Comparison of ENCODE assay signal across 9 cellular contexts in genomic region chr3:122299872-122300460, GRCh38. TPM values are rescaled to one million over a fixed set of nuclear protein-coding genes. Genes with fewer than 3 reads are reported as not detected.
DNase-seq lines count a peak whose midpoint lies in the region; ATAC-seq and TF ChIP-seq lines count a peak whose summit lies in the region.
"Had no signal": no experiment of that assay in that cellular context is flagged by ENCODE, and none has a peak within 500 bp of the region (broad histone marks: within the 10 kb centered on the region; RNA-seq: fewer than 3 reads in every experiment).

No MANE protein-coding gene starts in this region.

- CTCF ChIA-PET in Calu3 (lab: Charles Lee) = no interaction called here
- CTCF ChIA-PET in IMR-90 (lab: Yijun Ruan, JAX) = interaction anchor here (0.5 kb wide), 1 partner anchor 744 kb away, joined by 3 read pairs; no protein-coding TSS in a partner anchor

- no peak overlapping the region for H4K91ac ChIP-seq in IMR-90 (ENCODE audit: insufficient read depth, low read depth, low read length)

- H3K4me3 Mint-ChIP-seq in Calu3 (ENCODE audit: low read depth, unreplicated experiment) = no peak overlapping the region
- no peak overlapping the region for H3K4me3 Mint-ChIP-seq in activated T-helper 1 cell treated with anti-CD3 and anti-CD28 coated beads, Interleukin-12 subunit alpha, Interleukin-12 subunit beta, Interleukin-2, Interleukin-4 antibody, amounts not matched to agents 30 ng/mL and 10 ng/mL and 1 ng/mL, durations not matched to agents 14 hours and 24 hours and 36 hours

- intact Hi-C loops in Calu3 (cut with micrococcal nuclease; ENCODE audit: unreplicated experiment) = loop anchor here (10.0 kb wide), 1 partner anchor 755 kb away; the partner anchor contains the start of gene POLQ
- intact Hi-C loops in IMR-90 (cut with micrococcal nuclease) = loop anchor here (1.0 to 5.0 kb wide), 2 partner anchors 199 to 753 kb away; partner anchors contain the start of gene POLQ
- intact Hi-C loops in activated T-helper 1 cell treated with anti-CD3 and anti-CD28 coated beads, Interleukin-12 subunit alpha, Interleukin-12 subunit beta, Interleukin-2, Interleukin-4 antibody, amounts not matched to agents 30 ng/mL and 10 ng/mL and 1 ng/mL, durations not matched to agents 14 hours and 24 hours and 36 hours (cut with micrococcal nuclease) = loop anchor here (1.0 to 5.0 kb wide), 11 partner anchors 22 to 754 kb away; partner anchors contain the start of genes EAF2, FAM162A, GOLGB1 and IQCB1

- peak; percentile 27 for TF ChIP-seq CTCF in Calu3 (IDR thresholded peaks at IDR 0.05; ENCODE audit: unreplicated experiment)
- peak; percentile 54 for TF ChIP-seq CTCF in IMR-90 (conservative IDR thresholded peaks at IDR 0.05; ENCODE audit: low read depth, low read length)

- H3K4me1 Mint-ChIP-seq in Calu3 (ENCODE audit: low read depth, unreplicated experiment) = no peaks in the 10 kb centered on the region
- peaks cover 28% of the 10 kb centered on the region for H3K4me1 Mint-ChIP-seq in activated T-helper 1 cell treated with anti-CD3 and anti-CD28 coated beads, Interleukin-12 subunit alpha, Interleukin-12 subunit beta, Interleukin-2, Interleukin-4 antibody, amounts not matched to agents 30 ng/mL and 10 ng/mL and 1 ng/mL, durations not matched to agents 14 hours and 24 hours and 36 hours (ENCODE audit: low read depth)

- H3K27ac Mint-ChIP-seq in Calu3 (ENCODE audit: unreplicated experiment) = no peak overlapping the region
- no peak overlapping the region for H3K27ac Mint-ChIP-seq in activated T-helper 1 cell treated with anti-CD3 and anti-CD28 coated beads, Interleukin-12 subunit alpha, Interleukin-12 subunit beta, Interleukin-2, Interleukin-4 antibody, amounts not matched to agents 30 ng/mL and 10 ng/mL and 1 ng/mL, durations not matched to agents 14 hours and 24 hours and 36 hours

- no peaks in the 10 kb centered on the region for H3K79me1 ChIP-seq in IMR-90 (ENCODE audit: low read depth in 1 of 2, low read length in 2 of 2)

- in situ Hi-C loops in IMR-90 (cut with MboI; ENCODE audit: low sequenced_read_pairs) = no loop called here

- peak; percentile 56 for TF ChIP-seq RAD21 in IMR-90 (IDR thresholded peaks at IDR 0.05; ENCODE audit: low read length)

- H3K9me3 ChIP-seq in IMR-90 (ENCODE audit: control insufficient read depth, insufficient read depth, low read length) = no peaks in the 10 kb centered on the region

- H3K4ac ChIP-seq in IMR-90 (ENCODE audit: low read depth, low read length) = no peak overlapping the region

- H3K9ac ChIP-seq in IMR-90 (ENCODE audit: low read depth, low read length) = no peak overlapping the region

- no TSS peak for BruUV-seq in Calu3 (replicated peaks; lab: Mats Ljungman, UMichigan)
- BruUV-seq in IMR-90 (replicated peaks; lab: Mats Ljungman, UMichigan) = no TSS peak

- no peak overlapping the region for H4K8ac ChIP-seq in IMR-90 (ENCODE audit: low read depth in 2 of 2, low read length in 2 of 2)

- no peak overlapping the region for H2AFZ ChIP-seq in IMR-90 (replicated peaks; ENCODE audit: low read length, poor library complexity)

- no peaks in the 10 kb centered on the region for H3K36me3 Mint-ChIP-seq in Calu3 (ENCODE audit: insufficient read depth, unreplicated experiment)
- H3K36me3 Mint-ChIP-seq in activated T-helper 1 cell treated with anti-CD3 and anti-CD28 coated beads, Interleukin-12 subunit alpha, Interleukin-12 subunit beta, Interleukin-2, Interleukin-4 antibody, amounts not matched to agents 30 ng/mL and 10 ng/mL and 1 ng/mL, durations not matched to agents 14 hours and 24 hours and 36 hours (ENCODE audit: low read depth) = no peaks in the 10 kb centered on the region

- H4K5ac ChIP-seq in IMR-90 (ENCODE audit: low read depth, low read length) = no peak overlapping the region

- WGBS in IMR-90 (ENCODE audit: extremely low coverage in 2 of 2, insufficient read length in 1 of 2), 2 experiments = no CpG with 5 or more reads among the region's 12 CpGs

- H3K4me3 ChIP-seq in IMR-90 (ENCODE audit: insufficient read depth, low read depth, low read length) = no peak overlapping the region
- H3K4me3 ChIP-seq: skin epidermis had no signal

- no peak overlapping the region for H2AK5ac ChIP-seq in IMR-90 (ENCODE audit: low read depth, low read length)

- H3K36me3 ChIP-seq in IMR-90 (ENCODE audit: control insufficient read depth, insufficient read depth, low read length) = no peaks in the 10 kb centered on the region

- no peak overlapping the region for H3K4me2 ChIP-seq in IMR-90 (ENCODE audit: low read depth, low read length)

- H3K14ac ChIP-seq in IMR-90 (replicated peaks; ENCODE audit: low read depth, low read length) = no peak overlapping the region

- POLR2A ChIA-PET in IMR-90 (lab: Charles Lee; ENCODE audit: unreplicated experiment) = no interaction called here

- no peak overlapping the region for H3K23ac ChIP-seq in IMR-90 (ENCODE audit: low read depth, low read length)

- H2AK9ac ChIP-seq in IMR-90 (replicated peaks; ENCODE audit: low read depth, low read length, poor library complexity) = no peak overlapping the region

- H3K9me3 Mint-ChIP-seq in Calu3 (ENCODE audit: low read depth, unreplicated experiment) = peaks cover 3% of the 10 kb centered on the region
- peaks cover 3% of the 10 kb centered on the region for H3K9me3 Mint-ChIP-seq in activated T-helper 1 cell treated with anti-CD3 and anti-CD28 coated beads, Interleukin-12 subunit alpha, Interleukin-12 subunit beta, Interleukin-2, Interleukin-4 antibody, amounts not matched to agents 30 ng/mL and 10 ng/mL and 1 ng/mL, durations not matched to agents 14 hours and 24 hours and 36 hours

- no peak for ATAC-seq in IMR-90 (ENCODE audit: low read depth)
- no peak for ATAC-seq in HG03135 (IDR thresholded peaks at IDR 0.05; ENCODE audit: unreplicated experiment)
- ATAC-seq in GM21786 (IDR thresholded peaks at IDR 0.05; ENCODE audit: unreplicated experiment) = no peak

- TF ChIP-seq POLR2A in IMR-90 (IDR thresholded peaks at IDR 0.05; ENCODE audit: low read depth, low read length) = no peak

- no peaks in the 10 kb centered on the region for H4K20me1 ChIP-seq in IMR-90 (ENCODE audit: insufficient read depth, low read length)

- H2BK5ac ChIP-seq in IMR-90 (ENCODE audit: low read depth, low read length, poor library complexity, severe bottlenecking) = no peak overlapping the region

- dilution Hi-C loops in IMR-90 (cut with HindIII; ENCODE audit: low sequenced_read_pairs, unreplicated experiment) = no loop called here

- H2BK15ac ChIP-seq in IMR-90 (ENCODE audit: low read depth, low read length) = no peak overlapping the region

- no peak overlapping the region for H2BK120ac ChIP-seq in IMR-90 (ENCODE audit: low read depth, low read length)

- H3K27me3 ChIP-seq in IMR-90 (ENCODE audit: control insufficient read depth, insufficient read depth, low read length) = no peaks in the 10 kb centered on the region

- H3K27me3 Mint-ChIP-seq in Calu3 (ENCODE audit: unreplicated experiment) = no peaks in the 10 kb centered on the region
- no peaks in the 10 kb centered on the region for H3K27me3 Mint-ChIP-seq in activated T-helper 1 cell treated with anti-CD3 and anti-CD28 coated beads, Interleukin-12 subunit alpha, Interleukin-12 subunit beta, Interleukin-2, Interleukin-4 antibody, amounts not matched to agents 30 ng/mL and 10 ng/mL and 1 ng/mL, durations not matched to agents 14 hours and 24 hours and 36 hours (ENCODE audit: insufficient read depth)

- no peak overlapping the region for H2BK20ac ChIP-seq in IMR-90 (ENCODE audit: low read depth, low read length)

- H3K4me1 ChIP-seq in IMR-90 (ENCODE audit: control insufficient read depth, insufficient read depth, low read length) = no peaks in the 10 kb centered on the region

- no peak overlapping the region for H3K56ac ChIP-seq in IMR-90 (ENCODE audit: extremely low read depth, insufficient read depth, low read length)

- peak; percentile 38 for DNase-seq in Calu3
- peak; percentile 17 for DNase-seq in IMR-90
- DNase-seq in activated CD4-positive, alpha-beta T cell treated with anti-CD3 and anti-CD28 coated beads for 48 hours = peak; percentile 55
- DNase-seq in glomerular endothelial cell (ENCODE audit: extremely low read depth, low read depth, low spot score) = peak; percentile 4
- DNase-seq in activated T-helper 1 cell treated with anti-CD3 and anti-CD28 coated beads, Interleukin-12 subunit alpha, Interleukin-12 subunit beta, Interleukin-2, Interleukin-4 antibody, amounts not matched to agents 30 ng/mL and 10 ng/mL and 1 ng/mL, durations not matched to agents 14 hours and 24 hours and 36 hours (ENCODE audit: low spot score) = no peak
- no peak for DNase-seq in activated effector memory CD4-positive, alpha-beta T cell treated with Interleukin-2 at 50 U/mL for 16 hours

- H3K18ac ChIP-seq in IMR-90 (ENCODE audit: low read depth, low read length) = no peak overlapping the region

- H3K27ac ChIP-seq in IMR-90 (ENCODE audit: insufficient read depth, low read length) = no peak overlapping the region
- H3K27ac ChIP-seq: skin epidermis had no signal

- H3K9me1 ChIP-seq in IMR-90 (ENCODE audit: insufficient read depth, low read length) = no peaks in the 10 kb centered on the region

TF ChIP-seq in IMR-90, 13 proteins besides CTCF, POLR2A, EP300 and RAD21:
- peak; percentile 49; the same call in 1 of the 2 replicates for TF ChIP-seq SMC3 (IDR thresholded peaks at IDR 0.05; ENCODE audit: low read depth, low read length)
- TF ChIP-seq MXI1 (IDR thresholded peaks at IDR 0.05; ENCODE audit: borderline replicate concordance, low read depth, low read length) = no peak

RNA-seq across cellular contexts. Expression of gene CSTA, which starts 25.1 kb away (rescaled TPM):
- total RNA-seq in Calu3 (2022) (not detected in 2 replicates), IMR-90 (2012; rRNA removed) (not detected in 2 replicates), glomerular endothelial cell (not detected in 2 replicates)
- 0.16 and 0.17 TPM in 2 replicates for polyA plus RNA-seq in IMR-90 (2012; rRNA removed)
- polyA plus RNA-seq in IMR-90 (2012; cell fraction: cytosol; rRNA removed) = not detected in 2 replicates
- polyA plus RNA-seq in IMR-90 (2012; cell fraction: nucleus; rRNA removed; ENCODE audit: low replicate concordance) = 0.25 TPM in 1 of 2 replicates, not detected in the other
- total RNA-seq in activated T-helper 1 cell treated with anti-CD3 and anti-CD28 coated beads, Interleukin-12 subunit alpha, Interleukin-12 subunit beta, Interleukin-2, Interleukin-4 antibody, amounts not matched to agents 30 ng/mL and 10 ng/mL and 1 ng/mL, durations not matched to agents 14 hours and 24 hours and 36 hours = not detected in 2 replicates

Comparison
In these comparisons a context has a peak if more than half of its experiments do, and no peak if none do; other contexts are left out.
1. DNase-seq: peak in Calu3 (single experiment), IMR-90 (single experiment), activated CD4-positive, alpha-beta T cell treated with anti-CD3 and anti-CD28 coated beads for 48 hours (single experiment) and glomerular endothelial cell (single experiment); none in activated T-helper 1 cell treated with anti-CD3 and anti-CD28 coated beads, Interleukin-12 subunit alpha, Interleukin-12 subunit beta, Interleukin-2, Interleukin-4 antibody, amounts not matched to agents 30 ng/mL and 10 ng/mL and 1 ng/mL, durations not matched to agents 14 hours and 24 hours and 36 hours (single experiment) and activated effector memory CD4-positive, alpha-beta T cell treated with Interleukin-2 at 50 U/mL for 16 hours (single experiment).